In genomic region chr10:86795353-86795752, GRCh38 we compare ENCODE assay signal across 1 cellular context.
TF ChIP-seq lines count a peak whose summit lies in the region.

No MANE protein-coding gene starts in this region.

TF ChIP-seq in HEK293, 187 proteins besides CTCF, POLR2A, EP300 and RAD21 (continued from another document and continues in another):
- TF ChIP-seq ZNF148 (tag by site-specific recombination; IDR thresholded peaks at IDR 0.05; ENCODE audit: borderline replicate concordance) = no peak
- no peak for TF ChIP-seq ZNF585B (tag by site-specific recombination; IDR thresholded peaks at IDR 0.05)
- TF ChIP-seq FEZF1 (tag by site-specific recombination; IDR thresholded peaks at IDR 0.05) = no peak
- TF ChIP-seq SCRT1 (tag by site-specific recombination; IDR thresholded peaks at IDR 0.05; ENCODE audit: borderline replicate concordance) = no peak
- TF ChIP-seq GFI1B (tag by site-specific recombination; IDR thresholded peaks at IDR 0.05) = no peak
- no peak for TF ChIP-seq ZNF423 (tag by site-specific recombination; IDR thresholded peaks at IDR 0.05)
- no peak for TF ChIP-seq ZNF175 (tag by site-specific recombination; IDR thresholded peaks at IDR 0.05)
- no peak for TF ChIP-seq ZFP41 (tag by site-specific recombination; IDR thresholded peaks at IDR 0.05; ENCODE audit: borderline replicate concordance)
- TF ChIP-seq ATF2 (tag by site-specific recombination; IDR thresholded peaks at IDR 0.05; ENCODE audit: low read depth) = no peak
- no peak for TF ChIP-seq KLF10 (tag by site-specific recombination; IDR thresholded peaks at IDR 0.05)
- TF ChIP-seq ZBTB10 (tag by site-specific recombination; IDR thresholded peaks at IDR 0.05) = no peak
- TF ChIP-seq YY2 (tag by site-specific recombination; IDR thresholded peaks at IDR 0.05) = no peak
- TF ChIP-seq PATZ1 (tag by site-specific recombination; IDR thresholded peaks at IDR 0.05) = no peak
- TF ChIP-seq ZNF555 (tag by site-specific recombination; conservative IDR thresholded peaks at IDR 0.05) = no peak
- peak; percentile 63; the same call in 1 of the 2 replicates for TF ChIP-seq ZNF394 (tag by site-specific recombination; IDR thresholded peaks at IDR 0.05; ENCODE audit: borderline replicate concordance)
- peak; percentile 72 for TF ChIP-seq ZBTB17 (tag by site-specific recombination; IDR thresholded peaks at IDR 0.05)
- TF ChIP-seq ZNF791 (tag by site-specific recombination; IDR thresholded peaks at IDR 0.05) = no peak
- no peak for TF ChIP-seq ZNF416 (tag by site-specific recombination; IDR thresholded peaks at IDR 0.05)
- no peak for TF ChIP-seq ZNF596 (tag by site-specific recombination; IDR thresholded peaks at IDR 0.05)
- peak; percentile 93 for TF ChIP-seq PRDM1 (tag by site-specific recombination; IDR thresholded peaks at IDR 0.05)
- TF ChIP-seq ZEB2 (tag by site-specific recombination; IDR thresholded peaks at IDR 0.05) = peak; percentile 58; the same call in 1 of the 2 replicates
- TF ChIP-seq ZNF843 (tag by site-specific recombination; IDR thresholded peaks at IDR 0.05) = no peak
- no peak for TF ChIP-seq ZNF514 (tag by site-specific recombination; IDR thresholded peaks at IDR 0.05)
- no peak for TF ChIP-seq ZSCAN18 (tag by site-specific recombination; IDR thresholded peaks at IDR 0.05)
- no peak for TF ChIP-seq ZBTB8A (tag by site-specific recombination; IDR thresholded peaks at IDR 0.05)
- TF ChIP-seq ZFP69B (tag by site-specific recombination; IDR thresholded peaks at IDR 0.05) = no peak
- TF ChIP-seq ZNF23 (tag by site-specific recombination; IDR thresholded peaks at IDR 0.05; ENCODE audit: borderline replicate concordance) = no peak
- TF ChIP-seq ZNF600 (tag by site-specific recombination; IDR thresholded peaks at IDR 0.05) = peak; percentile 94
- TF ChIP-seq BCL11A (tag by site-specific recombination; IDR thresholded peaks at IDR 0.05; ENCODE audit: low read depth) = no peak
- TF ChIP-seq ZFP37 (tag by site-specific recombination; IDR thresholded peaks at IDR 0.05) = no peak
- TF ChIP-seq REST (tag by site-specific recombination; IDR thresholded peaks at IDR 0.05) = no peak
- TF ChIP-seq ZNF37A (tag by site-specific recombination; IDR thresholded peaks at IDR 0.05) = no peak
- TF ChIP-seq ZNF626 (tag by site-specific recombination; IDR thresholded peaks at IDR 0.05) = no peak
- TF ChIP-seq ZNF133 (tag by site-specific recombination; IDR thresholded peaks at IDR 0.05) = no peak
- peak; percentile 64 for TF ChIP-seq PRDM10 (tag by site-specific recombination; IDR thresholded peaks at IDR 0.05)
- no peak for TF ChIP-seq SETDB1 (IDR thresholded peaks at IDR 0.05; ENCODE audit: insufficient read length, low read length)
- no peak for TF ChIP-seq ZNF76 (tag by site-specific recombination; IDR thresholded peaks at IDR 0.05; ENCODE audit: borderline replicate concordance, low read depth)
- TF ChIP-seq ZNF513 (tag by site-specific recombination; IDR thresholded peaks at IDR 0.05) = no peak
- no peak for TF ChIP-seq ZNF621 (tag by site-specific recombination; IDR thresholded peaks at IDR 0.05)
- TF ChIP-seq GLI4 (tag by site-specific recombination; IDR thresholded peaks at IDR 0.05) = no peak
- no peak for TF ChIP-seq ZNF654 (tag by site-specific recombination; IDR thresholded peaks at IDR 0.05; ENCODE audit: low read depth)
- no peak for TF ChIP-seq ZNF658 (tag by site-specific recombination; IDR thresholded peaks at IDR 0.05)
- TF ChIP-seq ZNF704 (tag by site-specific recombination; IDR thresholded peaks at IDR 0.05) = no peak
- TF ChIP-seq ZNF560 (tag by site-specific recombination; IDR thresholded peaks at IDR 0.05; ENCODE audit: borderline replicate concordance) = no peak
- TF ChIP-seq ZFHX2 (tag by site-specific recombination; conservative IDR thresholded peaks at IDR 0.05) = no peak
